In genomic region chr3:35635407-35635806, GRCh38 we compare ENCODE assay signal across 22 cellular contexts. TPM values are rescaled to one million over a fixed set of nuclear protein-coding genes. Genes with fewer than 3 reads are reported as not detected.
A peak's percentile ranks its signal among the peaks of the same experiment; 100 is the strongest.
DNase-seq lines count a peak whose midpoint lies in the region; ATAC-seq and TF ChIP-seq lines count a peak whose summit lies in the region.
"Had no signal": no experiment of that assay in that cellular context is flagged by ENCODE, and none has a peak within 500 bp of the region (broad histone marks: within the 10 kb centered on the region; RNA-seq: fewer than 3 reads in every experiment).

No MANE protein-coding gene starts in this region.

- WGBS in body of pancreas, 2 donors = 34 to 47% methylated on average over 3 of the region's 3 CpGs

- TF ChIP-seq CTCF in WTC11 (IDR thresholded peaks at IDR 0.05) (no peak), body of pancreas (IDR thresholded peaks at IDR 0.05) (no peak)

- TF ChIP-seq POLR2A in body of pancreas (IDR thresholded peaks at IDR 0.05) = no peak

- 0 out of 2 replicates have a peak, but pooled peaks cover 8% of the 10 kb centered on the region for H4K20me1 ChIP-seq in BLaER1

- peaks cover 7% of the 10 kb centered on the region for H3K9me3 Mint-ChIP-seq in WTC11

- intact Hi-C loops in head of caudate nucleus (cut with DNase I) = no loop called here
- intact Hi-C loops in body of pancreas (cut with DNase I) = no loop called here

- no peaks in the 10 kb centered on the region; the same call in 1 of the 2 replicates for H3K9me3 ChIP-seq in BLaER1
- no peaks in the 10 kb centered on the region for H3K9me3 ChIP-seq in KOPT-K1 (ENCODE audit: insufficient read depth, low read length, poor library complexity, severe bottlenecking)
- H3K9me3 ChIP-seq in body of pancreas = no peaks in the 10 kb centered on the region

- peaks cover 38% of the 10 kb centered on the region for H3K27me3 Mint-ChIP-seq in WTC11 (ENCODE audit: low read depth)

- POLR2A ChIA-PET in WTC11 (lab: Charles Lee) = no interaction called here

- no peak overlapping the region for H3K27ac ChIP-seq in BLaER1
- H3K27ac ChIP-seq in KOPT-K1 (ENCODE audit: low read depth, low read length, poor library complexity, severe bottlenecking) = peak overlapping the region; percentile 98
- no peak overlapping the region for H3K27ac ChIP-seq in body of pancreas
- H3K27ac ChIP-seq: 22Rv1, KMS-11 had no signal

- H3K9ac ChIP-seq in BLaER1 = no peak overlapping the region; the same call in 1 of the 2 replicates
- H3K9ac ChIP-seq: KMS-11 had no signal

- DNase-seq in WTC11 (ENCODE audit: low spot score) (peak; percentile 11), head of caudate nucleus (peak in 27 of 42 donors; percentile 5 to 73 (median 35)), RKO (ENCODE audit: low spot score) (no peak), NCI-H1092 (lab: John Stamatoyannopoulos, UW) (no peak), body of pancreas (no peak)
- no peak for DNase-seq in effector CD4-positive, alpha-beta T cell
- DNase-seq: ACHN; Calu3; CD8-positive, alpha-beta memory T cell; DMS153; GF-D8; MV-4-11; NCI-H1417 treated with DMSO at 0.1 percent for 48 hours; NCI-H187; NCI-H446; NCI-H526; SIG-M5 had no signal

- H3K4me3 ChIP-seq in BLaER1 = no peak overlapping the region
- no peak overlapping the region for H3K4me3 ChIP-seq in body of pancreas

- peak overlapping the region; percentile 81 for H3K4me2 ChIP-seq in BLaER1
- H3K4me2 ChIP-seq: KMS-11 had no signal

- no peaks in the 10 kb centered on the region for H3K36me3 Mint-ChIP-seq in WTC11
- H3K36me3 Mint-ChIP-seq: CD8-positive, alpha-beta memory T cell had no signal

- no peak overlapping the region for H3K27ac Mint-ChIP-seq in WTC11
- H3K27ac Mint-ChIP-seq: CD8-positive, alpha-beta memory T cell had no signal

- CTCF ChIA-PET in WTC11 (lab: Charles Lee) = no interaction called here

- H3K4me1 ChIP-seq in BLaER1 = peaks cover 41% of the 10 kb centered on the region
- peaks cover 14% of the 10 kb centered on the region for H3K4me1 ChIP-seq in body of pancreas

- H3K4me1 Mint-ChIP-seq in WTC11 = peaks cover 10% of the 10 kb centered on the region
- H3K4me1 Mint-ChIP-seq: CD8-positive, alpha-beta memory T cell had no signal

- no peaks in the 10 kb centered on the region for H3K36me3 ChIP-seq in BLaER1
- H3K36me3 ChIP-seq in KOPT-K1 (ENCODE audit: insufficient read depth, low read length) = no peaks in the 10 kb centered on the region
- no peaks in the 10 kb centered on the region for H3K36me3 ChIP-seq in body of pancreas (replicated peaks in 1 of 2; ENCODE audit: insufficient read depth in 1 of 2, low read depth in 2 of 2)

- H3K27me3 ChIP-seq in BLaER1 (peaks cover 24% of the 10 kb centered on the region), body of pancreas (peaks cover 0 to 14% of the 10 kb centered on the region in 2 donors)

- no peak overlapping the region for H3K4me3 Mint-ChIP-seq in WTC11
- H3K4me3 Mint-ChIP-seq: CD8-positive, alpha-beta memory T cell had no signal

- ATAC-seq in WTC11 (no peak), body of pancreas (no peak)

TF ChIP-seq in WTC11, 78 proteins besides CTCF, POLR2A, EP300 and RAD21:
- no peak for TF ChIP-seq AFF4 (CRISPR knock-in tag; IDR thresholded peaks at IDR 0.05; ENCODE audit: borderline replicate concordance)
- TF ChIP-seq ESRRA (CRISPR knock-in tag; IDR thresholded peaks at IDR 0.05; ENCODE audit: borderline replicate concordance) = no peak
- TF ChIP-seq CREB1 (CRISPR knock-in tag; IDR thresholded peaks at IDR 0.05) = no peak
- TF ChIP-seq MAX (CRISPR knock-in tag; IDR thresholded peaks at IDR 0.05) = no peak
- TF ChIP-seq EMX1 (CRISPR knock-in tag; IDR thresholded peaks at IDR 0.05) = no peak
- TF ChIP-seq, protein P1, sequence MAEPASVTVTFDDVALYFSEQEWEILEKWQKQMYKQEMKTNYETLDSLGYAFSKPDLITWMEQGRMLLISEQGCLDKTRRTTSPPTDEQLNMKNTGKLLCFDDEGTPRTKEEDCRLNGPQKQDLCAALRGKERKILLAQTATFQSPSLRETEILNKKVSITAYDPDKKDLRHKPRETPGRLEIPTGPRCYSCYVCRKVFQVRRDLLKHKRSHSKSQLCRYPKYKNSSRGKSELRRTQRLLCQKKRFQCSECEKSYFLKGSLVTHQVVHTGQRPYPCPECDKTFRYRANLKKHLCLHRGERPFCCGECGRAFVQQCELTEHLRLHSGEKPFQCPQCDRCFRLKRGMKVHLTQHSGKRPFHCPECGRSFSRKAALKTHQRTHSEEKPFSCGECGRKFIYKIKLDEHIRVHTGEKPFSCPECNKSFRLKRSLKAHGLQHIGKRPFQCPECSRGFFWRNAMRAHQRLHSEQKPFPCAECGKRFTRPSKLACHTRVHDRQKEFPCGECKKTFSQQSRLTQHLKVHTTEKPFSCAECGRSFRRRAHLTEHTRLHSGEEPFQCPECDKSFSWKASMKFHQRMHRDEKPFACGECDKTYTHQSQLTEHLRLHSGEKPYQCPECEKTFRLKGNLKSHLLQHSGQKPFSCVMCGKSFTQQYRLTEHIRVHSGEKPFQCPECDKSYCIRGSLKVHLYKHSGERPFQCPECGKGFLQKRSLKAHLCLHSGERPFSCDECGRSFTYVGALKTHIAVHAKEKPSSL (CRISPR knock-in tag; conservative IDR thresholded peaks at IDR 0.05) = no peak
- TF ChIP-seq PRRX2 (CRISPR knock-in tag; IDR thresholded peaks at IDR 0.05) = no peak
- no peak for TF ChIP-seq IRF1 (CRISPR knock-in tag; IDR thresholded peaks at IDR 0.05)
- TF ChIP-seq SP1 (CRISPR knock-in tag; conservative IDR thresholded peaks at IDR 0.05) = no peak
- TF ChIP-seq ERG (CRISPR knock-in tag; IDR thresholded peaks at IDR 0.05) = no peak
- no peak for TF ChIP-seq TEAD4 (CRISPR knock-in tag; IDR thresholded peaks at IDR 0.05)
- no peak for TF ChIP-seq NFYB (CRISPR knock-in tag; conservative IDR thresholded peaks at IDR 0.05; ENCODE audit: low read depth)
- no peak for TF ChIP-seq GRHL2 (CRISPR knock-in tag; IDR thresholded peaks at IDR 0.05; ENCODE audit: insufficient replicate concordance, severe bottlenecking)
- TF ChIP-seq, protein P2, sequence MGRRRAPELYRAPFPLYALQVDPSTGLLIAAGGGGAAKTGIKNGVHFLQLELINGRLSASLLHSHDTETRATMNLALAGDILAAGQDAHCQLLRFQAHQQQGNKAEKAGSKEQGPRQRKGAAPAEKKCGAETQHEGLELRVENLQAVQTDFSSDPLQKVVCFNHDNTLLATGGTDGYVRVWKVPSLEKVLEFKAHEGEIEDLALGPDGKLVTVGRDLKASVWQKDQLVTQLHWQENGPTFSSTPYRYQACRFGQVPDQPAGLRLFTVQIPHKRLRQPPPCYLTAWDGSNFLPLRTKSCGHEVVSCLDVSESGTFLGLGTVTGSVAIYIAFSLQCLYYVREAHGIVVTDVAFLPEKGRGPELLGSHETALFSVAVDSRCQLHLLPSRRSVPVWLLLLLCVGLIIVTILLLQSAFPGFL (CRISPR knock-in tag; IDR thresholded peaks at IDR 0.05; ENCODE audit: borderline replicate concordance) = no peak
- no peak for TF ChIP-seq TP53 (CRISPR knock-in tag; IDR thresholded peaks at IDR 0.05)

RNA-seq across cellular contexts. Expression of gene ARPP21, which starts 3.9 kb away (rescaled TPM):
- not detected in 3 replicates for total RNA-seq in WTC11 (2021)
- total RNA-seq in body of pancreas = not detected
- total RNA-seq: Calu3; CD8-positive, alpha-beta memory T cell; M059J had no signal

Comparison
In these comparisons a context has a peak if more than half of its experiments do, and no peak if none do; other contexts are left out.
1. DNase-seq: peak in WTC11 (single experiment) and head of caudate nucleus (27 of 42); none in RKO (single experiment), effector CD4-positive, alpha-beta T cell (single experiment), NCI-H1092 (single experiment) and body of pancreas (0 of 4).